18 cellular contexts compared by ENCODE assay signal in genomic region chr2:97716695-97717617, GRCh38. TPM values are rescaled to one million over a fixed set of nuclear protein-coding genes. Genes with fewer than 3 reads are reported as not detected.
A peak's percentile ranks its signal among the peaks of the same experiment; 100 is the strongest.
DNase-seq lines count a peak whose midpoint lies in the region; ATAC-seq, FAIRE-seq and TF ChIP-seq lines count a peak whose summit lies in the region.
"Had no signal": no experiment of that assay in that cellular context is flagged by ENCODE, and none has a peak within 500 bp of the region (broad histone marks: within the 10 kb centered on the region; RNA-seq: fewer than 3 reads in every experiment).

No MANE protein-coding gene starts in this region.

- no peaks in the 10 kb centered on the region for H3K36me3 ChIP-seq in right lobe of liver
- H3K36me3 ChIP-seq: brain microvascular endothelial cell, gastrocnemius medialis had no signal

- TF ChIP-seq POLR2A in right lobe of liver (IDR thresholded peaks at IDR 0.05) = no peak

- no peak overlapping the region for H3K27ac ChIP-seq in right lobe of liver
- H3K27ac ChIP-seq: brain microvascular endothelial cell, gastrocnemius medialis had no signal

- H3K36me3 Mint-ChIP-seq in activated CD4-positive, alpha-beta T cell treated with anti-CD3 and anti-CD28 coated beads, Interleukin-2, amount 10 ng/mL, durations not matched to agents 24 days and 14 days (ENCODE audit: low read depth) = peaks cover 65% of the 10 kb centered on the region
- peaks cover 84% of the 10 kb centered on the region for H3K36me3 Mint-ChIP-seq in activated T-cell treated with anti-CD3 and anti-CD28 coated beads, Interleukin-2, amount 50 U/mL, for 24 hours (ENCODE audit: low read depth)
- no peaks in the 10 kb centered on the region for H3K36me3 Mint-ChIP-seq in stimulated activated memory B cell treated with anti-CD40 and anti-IgM and Interleukin-4, amounts not matched to agents 10 μg/mL and 1 μg/mL and 100 μg/mL, for 72 hours

- no peaks in the 10 kb centered on the region for H3K27me3 ChIP-seq in right lobe of liver
- H3K27me3 ChIP-seq: brain microvascular endothelial cell, gastrocnemius medialis had no signal

- FAIRE-seq in RCC 7860 (lab: Jason Lieb, UNC) = no peak
- FAIRE-seq: H1 had no signal

- H3K27ac Mint-ChIP-seq in activated CD4-positive, alpha-beta T cell treated with anti-CD3 and anti-CD28 coated beads, Interleukin-2, amount 10 ng/mL, durations not matched to agents 24 days and 14 days = peak overlapping the region; percentile 86
- H3K27ac Mint-ChIP-seq in activated T-cell treated with anti-CD3 and anti-CD28 coated beads, Interleukin-2, amount 50 U/mL, for 24 hours = peak overlapping the region; percentile 99
- peak overlapping the region; percentile 84 for H3K27ac Mint-ChIP-seq in stimulated activated memory B cell treated with anti-CD40 and anti-IgM and Interleukin-4, amounts not matched to agents 10 μg/mL and 1 μg/mL and 100 μg/mL, for 72 hours

- no peak overlapping the region for H3K4me3 ChIP-seq in right lobe of liver
- H3K4me3 ChIP-seq: gastrocnemius medialis had no signal

- no peaks in the 10 kb centered on the region for H3K27me3 Mint-ChIP-seq in activated CD4-positive, alpha-beta T cell treated with anti-CD3 and anti-CD28 coated beads, Interleukin-2, amount 10 ng/mL, durations not matched to agents 24 days and 14 days
- H3K27me3 Mint-ChIP-seq in activated T-cell treated with anti-CD3 and anti-CD28 coated beads, Interleukin-2, amount 50 U/mL, for 24 hours = no peaks in the 10 kb centered on the region
- H3K27me3 Mint-ChIP-seq in stimulated activated memory B cell treated with anti-CD40 and anti-IgM and Interleukin-4, amounts not matched to agents 10 μg/mL and 1 μg/mL and 100 μg/mL, for 72 hours = no peaks in the 10 kb centered on the region

- peaks cover 76% of the 10 kb centered on the region for H3K4me1 Mint-ChIP-seq in activated CD4-positive, alpha-beta T cell treated with anti-CD3 and anti-CD28 coated beads, Interleukin-2, amount 10 ng/mL, durations not matched to agents 24 days and 14 days
- peaks cover 84% of the 10 kb centered on the region for H3K4me1 Mint-ChIP-seq in activated T-cell treated with anti-CD3 and anti-CD28 coated beads, Interleukin-2, amount 50 U/mL, for 24 hours (ENCODE audit: low read depth)
- peaks cover 24% of the 10 kb centered on the region for H3K4me1 Mint-ChIP-seq in stimulated activated memory B cell treated with anti-CD40 and anti-IgM and Interleukin-4, amounts not matched to agents 10 μg/mL and 1 μg/mL and 100 μg/mL, for 72 hours

- no peaks in the 10 kb centered on the region for H3K9me3 Mint-ChIP-seq in activated CD4-positive, alpha-beta T cell treated with anti-CD3 and anti-CD28 coated beads, Interleukin-2, amount 10 ng/mL, durations not matched to agents 24 days and 14 days
- no peaks in the 10 kb centered on the region for H3K9me3 Mint-ChIP-seq in activated T-cell treated with anti-CD3 and anti-CD28 coated beads, Interleukin-2, amount 50 U/mL, for 24 hours
- peaks cover 4% of the 10 kb centered on the region for H3K9me3 Mint-ChIP-seq in stimulated activated memory B cell treated with anti-CD40 and anti-IgM and Interleukin-4, amounts not matched to agents 10 μg/mL and 1 μg/mL and 100 μg/mL, for 72 hours

- no peak for TF ChIP-seq CTCF in right lobe of liver (IDR thresholded peaks at IDR 0.05)
- TF ChIP-seq CTCF in GM20000 (IDR thresholded peaks at IDR 0.05; ENCODE audit: extremely low read depth, missing control alignments) = no peak

- 70% methylated on average over 11 of the region's 21 CpGs for WGBS in right lobe of liver (ENCODE audit: insufficient coverage, low coverage, low lambda C conversion rate, missing lambda C conversion rate)

- H3K9me3 ChIP-seq in right lobe of liver = no peaks in the 10 kb centered on the region
- H3K9me3 ChIP-seq: gastrocnemius medialis had no signal

- DNase-seq in activated CD4-positive, alpha-beta T cell treated with anti-CD3 and anti-CD28 coated beads, Interleukin-2, amount 10 ng/mL, durations not matched to agents 24 days and 14 days = no peak
- DNase-seq in activated CD4-positive, alpha-beta T cell treated with anti-CD3 and anti-CD28 coated beads for 48 hours = no peak
- peak; percentile 51 for DNase-seq in activated T-cell treated with anti-CD3 and anti-CD28 coated beads, Interleukin-2, amount 50 U/mL, for 24 hours
- peak; percentile 10 to 32 (median 27) for DNase-seq in right lobe of liver
- DNase-seq in RCC 7860 (ENCODE audit: low spot score) = no peak
- DNase-seq in GM20000 (ENCODE audit: low spot score) = no peak
- DNase-seq in COR-L47 (lab: John Stamatoyannopoulos, UW) = no peak
- DNase-seq: brain microvascular endothelial cell, Calu3, gastrocnemius medialis, Kasumi-1, NCI-H1694 treated with DMSO at 0.1 percent for 48 hours, NCI-H774, right cardiac atrium had no signal

- intact Hi-C loops in activated CD4-positive, alpha-beta T cell treated with anti-CD3 and anti-CD28 coated beads, Interleukin-2, amount 10 ng/mL, durations not matched to agents 24 days and 14 days (cut with micrococcal nuclease) = loop anchor here (10.0 kb wide), 1 partner anchor 278 kb away; the partner anchor contains the start of gene TMEM131
- intact Hi-C loops in right lobe of liver (cut with DNase I) = no loop called here

- H3K4me1 ChIP-seq in right lobe of liver = no peaks in the 10 kb centered on the region
- H3K4me1 ChIP-seq: gastrocnemius medialis had no signal

- H3K4me3 Mint-ChIP-seq in activated CD4-positive, alpha-beta T cell treated with anti-CD3 and anti-CD28 coated beads, Interleukin-2, amount 10 ng/mL, durations not matched to agents 24 days and 14 days = peak overlapping the region; percentile 92
- H3K4me3 Mint-ChIP-seq in activated T-cell treated with anti-CD3 and anti-CD28 coated beads, Interleukin-2, amount 50 U/mL, for 24 hours = peak overlapping the region; percentile 98
- no peak overlapping the region for H3K4me3 Mint-ChIP-seq in stimulated activated memory B cell treated with anti-CD40 and anti-IgM and Interleukin-4, amounts not matched to agents 10 μg/mL and 1 μg/mL and 100 μg/mL, for 72 hours

- no peak for ATAC-seq in right lobe of liver
- no peak for ATAC-seq in stimulated activated memory B cell treated with anti-CD40 and anti-IgM and Interleukin-4, amounts not matched to agents 10 μg/mL and 1 μg/mL and 100 μg/mL, for 72 hours
- ATAC-seq: gastrocnemius medialis, right cardiac atrium, Right ventricle myocardium inferior had no signal

RNA-seq across cellular contexts. Expression of gene ZAP70, which starts 3.6 kb away (rescaled TPM):
- 240 and 242 TPM in 2 replicates for total RNA-seq in activated CD4-positive, alpha-beta T cell treated with anti-CD3 and anti-CD28 coated beads, Interleukin-2, amount 10 ng/mL, durations not matched to agents 24 days and 14 days
- total RNA-seq in right lobe of liver = 1 to 10 TPM in 4 of 6 experiments, under 1 TPM in 2; 0.74 to 2.1 (median 1.4) TPM
- total RNA-seq: A172, Calu3, H1 had no signal

RNA-seq across cellular contexts. Expression of gene C2orf92, which starts 47.4 kb away (rescaled TPM):
- 16.8 and 16.9 TPM in 2 replicates for total RNA-seq in activated CD4-positive, alpha-beta T cell treated with anti-CD3 and anti-CD28 coated beads, Interleukin-2, amount 10 ng/mL, durations not matched to agents 24 days and 14 days
- total RNA-seq in right lobe of liver = 10 to 100 TPM in 1 of 6 experiments, 1 to 10 TPM in 5; 2.0 to 12.8 (median 4.4) TPM

RNA-seq across cellular contexts. Expression of gene ACTR1B, which starts 53.1 kb away (rescaled TPM):
- total RNA-seq in activated CD4-positive, alpha-beta T cell treated with anti-CD3 and anti-CD28 coated beads, Interleukin-2, amount 10 ng/mL, durations not matched to agents 24 days and 14 days = 122 TPM in 2 replicates
- 10 to 100 TPM; 32.3 to 44.4 (median 35.1) TPM for total RNA-seq in right lobe of liver

Comparison
In these comparisons a context has a peak if more than half of its experiments do, and no peak if none do; other contexts are left out.
1. DNase-seq: peak in activated T-cell treated with anti-CD3 and anti-CD28 coated beads, Interleukin-2, amount 50 U/mL, for 24 hours (single experiment) and right lobe of liver (3 of 3); none in activated CD4-positive, alpha-beta T cell treated with anti-CD3 and anti-CD28 coated beads, Interleukin-2, amount 10 ng/mL, durations not matched to agents 24 days and 14 days (single experiment), activated CD4-positive, alpha-beta T cell treated with anti-CD3 and anti-CD28 coated beads for 48 hours (single experiment), RCC 7860 (single experiment), GM20000 (single experiment) and COR-L47 (single experiment).
2. RNA of gene ZAP70, which starts 3.6 kb away (total RNA-seq): 240 to 242 TPM in activated CD4-positive, alpha-beta T cell treated with anti-CD3 and anti-CD28 coated beads, Interleukin-2, amount 10 ng/mL, durations not matched to agents 24 days and 14 days; 0.74 to 2.1 TPM in right lobe of liver; every median in the first group is over 10 times any median in the second.
3. Peak in every context shown above with its lines, with median percentiles within 50 percentile points of each other: H3K27ac Mint-ChIP-seq.